ENCODE assay signal across 19 cellular contexts in the genomic region with DNA sequence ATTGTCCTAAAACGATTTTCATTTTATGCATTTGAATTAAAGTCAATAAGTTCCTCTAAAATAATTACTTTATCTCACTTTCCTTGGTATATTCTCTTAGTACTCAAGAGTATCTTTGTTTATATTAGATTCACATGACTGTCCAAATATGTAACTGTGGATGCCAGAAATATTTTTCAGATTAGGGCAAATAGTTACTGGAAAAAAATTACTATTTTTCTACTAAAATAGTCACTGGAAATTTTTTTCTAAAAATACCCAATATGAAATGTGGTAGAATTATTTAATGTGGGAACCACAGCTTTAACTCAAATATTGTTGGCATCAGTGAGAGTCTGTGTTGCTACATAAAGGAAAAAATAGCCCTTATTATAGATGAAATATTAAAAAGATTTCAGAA.
"Had no signal": no experiment of that assay in that cellular context is flagged by ENCODE, and none has a peak within 500 bp of the region (broad histone marks: within the 10 kb centered on the region; RNA-seq: fewer than 3 reads in every experiment).

No MANE protein-coding gene starts in this region.

- H3K4me3 Mint-ChIP-seq: activated B cell treated with CpG ODN at 0.5 μM for 24 hours; activated naive CD8-positive, alpha-beta T cell; brain; central memory CD8-positive, alpha-beta T cell; dendritic cell treated with granulocyte-macrophage colony-stimulating factor and Interleukin-4, amounts not matched to agents 40 ng/mL and 50 ng/mL, for 4 days; naive thymus-derived CD4-positive, alpha-beta T cell; type B pancreatic cell had no signal

- H3K4me3 ChIP-seq: hepatocyte, left ventricle myocardium inferior, mucosa of descending colon, skin epidermis had no signal

- H3K36me3 Mint-ChIP-seq: activated naive CD8-positive, alpha-beta T cell; brain; naive thymus-derived CD4-positive, alpha-beta T cell had no signal

- H3K9ac ChIP-seq: parathyroid adenoma had no signal

- ATAC-seq: mucosa of descending colon; naive thymus-derived CD4-positive, alpha-beta T cell; stimulated activated naive CD8-positive, alpha-beta T cell treated with anti-CD3 and anti-CD28 coated beads, Interleukin-15, Interleukin-2, amounts not matched to agents 100 U/mL and 50 U/mL, for 24 hours had no signal

- H3K9me3 ChIP-seq: left ventricle myocardium inferior, mucosa of descending colon had no signal

- H3K27me3 ChIP-seq: hepatocyte had no signal

- H3K36me3 ChIP-seq: left ventricle myocardium inferior had no signal

- H3K27ac ChIP-seq: hepatocyte, left ventricle myocardium inferior, parathyroid adenoma, skin epidermis had no signal

- H3K27me3 Mint-ChIP-seq: brain had no signal

- H3K4me2 ChIP-seq: hepatocyte had no signal

- H3K4me1 Mint-ChIP-seq: activated B cell treated with CpG ODN at 0.5 μM for 24 hours; brain; central memory CD8-positive, alpha-beta T cell; naive thymus-derived CD4-positive, alpha-beta T cell had no signal

- H3K9me3 Mint-ChIP-seq: activated B cell treated with CpG ODN at 0.5 μM for 24 hours; central memory CD8-positive, alpha-beta T cell; dendritic cell treated with granulocyte-macrophage colony-stimulating factor and Interleukin-4, amounts not matched to agents 40 ng/mL and 50 ng/mL, for 4 days; type B pancreatic cell had no signal

- H3K4me1 ChIP-seq: left ventricle myocardium inferior, parathyroid adenoma had no signal

- DNase-seq: activated B cell treated with CpG ODN at 0.5 μM for 24 hours; activated CD4-positive, alpha-beta T cell treated with anti-CD3 and anti-CD28 coated beads for 48 hours; activated gamma-delta T cell treated with Interleukin-2 at 50 U/mL for 16 hours; effector memory CD4-positive, alpha-beta T cell; kidney; left ventricle myocardium inferior; mucosa of descending colon; naive thymus-derived CD4-positive, alpha-beta T cell; stimulated activated CD4-positive, alpha-beta T cell treated with anti-CD3 and anti-CD28 coated beads, Interleukin-4, amount 100 ng/mL, for 24 hours; stimulated activated naive CD8-positive, alpha-beta T cell treated with anti-CD3 and anti-CD28 coated beads, Interleukin-15, Interleukin-2, amounts not matched to agents 100 U/mL and 50 U/mL, for 24 hours; SW 1271 had no signal

- H3K27ac Mint-ChIP-seq: activated B cell treated with CpG ODN at 0.5 μM for 24 hours; activated naive CD8-positive, alpha-beta T cell; brain; dendritic cell treated with granulocyte-macrophage colony-stimulating factor and Interleukin-4, amounts not matched to agents 40 ng/mL and 50 ng/mL, for 4 days; naive thymus-derived CD4-positive, alpha-beta T cell; type B pancreatic cell had no signal
